Comparison of ENCODE assay signal across 8 cellular contexts in the genomic region with DNA sequence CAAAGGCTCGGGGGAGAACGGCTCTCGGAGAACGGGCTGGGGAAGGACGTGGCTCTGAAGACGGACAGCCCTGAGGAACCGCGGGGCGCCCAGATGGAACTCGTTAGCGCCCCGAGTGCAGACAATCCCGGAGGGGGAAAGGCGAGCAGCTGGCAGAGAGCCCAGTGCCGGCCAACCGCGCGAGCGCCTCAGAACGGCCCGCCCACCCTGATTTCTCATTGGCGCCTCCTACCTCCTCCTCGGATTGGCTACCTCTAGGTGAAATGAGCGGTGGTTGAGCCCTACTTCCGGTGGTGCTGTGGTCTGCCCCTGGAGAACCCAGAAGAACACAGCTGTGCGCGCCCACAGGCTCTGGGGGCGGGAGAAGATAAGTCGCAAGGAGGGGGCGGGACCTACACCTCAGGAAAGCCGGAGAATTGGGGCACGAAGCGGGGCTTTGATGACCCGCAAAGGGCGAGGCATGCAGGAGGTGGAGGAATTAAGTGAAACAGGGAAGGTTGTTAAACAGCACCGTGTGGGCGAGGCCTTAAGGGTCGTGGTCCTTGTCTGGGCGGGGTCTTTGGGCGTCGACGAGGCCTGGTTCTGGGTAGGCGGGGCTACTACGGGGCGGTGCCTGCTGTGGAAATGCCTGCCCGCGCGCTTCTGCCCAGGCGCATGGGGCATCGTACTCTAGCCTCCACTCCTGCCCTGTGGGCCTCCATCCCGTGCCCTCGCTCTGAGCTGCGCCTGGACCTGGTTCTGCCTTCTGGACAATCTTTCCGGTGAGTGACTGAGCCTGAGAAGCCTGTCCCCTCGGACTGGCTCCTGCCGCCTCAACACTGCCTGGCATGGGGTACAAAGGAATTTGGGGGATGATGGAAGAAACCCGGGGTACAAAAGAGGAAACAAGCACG. TPM values are rescaled to one million over a fixed set of nuclear protein-coding genes. Genes with fewer than 3 reads are reported as not detected.
DNase-seq lines count a peak whose midpoint lies in the region; ATAC-seq, FAIRE-seq and TF ChIP-seq lines count a peak whose summit lies in the region.

A gene (plus strand): TSS at position 290 of the 893 bp plus-strand sequence. CDS start 335 bp downstream, at position 625.

- H3K23me2 ChIP-seq in H1 (ENCODE audit: low read depth, low read length): peaks cover 6% of the 10 kb centered on the region

- H3K79me1 ChIP-seq in H1 (ENCODE audit: low read depth, low read length): peaks cover 7% of the 10 kb centered on the region
- peaks cover 31% of the 10 kb centered on the region for H3K79me1 ChIP-seq in mesenchymal stem cell (replicated peaks; ENCODE audit: low read length, poor library complexity, severe bottlenecking)

- H2AFZ ChIP-seq in H1 (ENCODE audit: low read length) (peak within 1 kb of the TSS; percentile 96), mesenchymal stem cell (ENCODE audit: low read depth, low read length) (peak within 1 kb of the TSS; percentile 62)

- H3K4me2 ChIP-seq in H1 (ENCODE audit: insufficient read depth in 1 of 2, low read depth in 2 of 2, low read length in 2 of 2) (peak within 1 kb of the TSS; percentile 71 to 93), mesenchymal stem cell (ENCODE audit: low read length, poor library complexity, severe bottlenecking) (peak within 1 kb of the TSS; percentile 86)

- H3K27me3 ChIP-seq in H1 (replicated peaks in 1 of 4; ENCODE audit: control insufficient read depth in 3 of 4, extremely low read depth in 1 of 4, insufficient read depth in 3 of 4, low read length in 3 of 4) (no peaks in the 10 kb centered on the region), mesenchymal stem cell (ENCODE audit: control insufficient read depth in 1 of 2, insufficient read depth in 1 of 2, low read length in 2 of 2) (no peaks in the 10 kb centered on the region)

- ATAC-seq in GM21360 (IDR thresholded peaks at IDR 0.05; ENCODE audit: unreplicated experiment): peak; percentile 85

- DNase-seq in COLO668 (lab: John Stamatoyannopoulos, UW; ENCODE audit: unreplicated experiment): peak; percentile 91
- peak; percentile 98 for DNase-seq in HT1080 (ENCODE audit: low read depth)
- peak; percentile 99 for DNase-seq in NOMO-1 treated with DMSO at 0.1 percent for 48 hours (lab: John Stamatoyannopoulos, UW; ENCODE audit: unreplicated experiment)
- DNase-seq in activated CD8-positive, alpha-beta memory T cell treated with anti-CD3 and anti-CD28 coated beads for 4 hours (ENCODE audit: low read depth in 2 of 2): peak; percentile 92 to 96
- DNase-seq in H1 (ENCODE audit: low read depth in 1 of 2, low spot score in 2 of 2): peak; percentile 91 to 93
- DNase-seq in mesenchymal stem cell: peak; percentile 99
- DNase-seq in stimulated activated CD8-positive, alpha-beta memory T cell treated with anti-CD3 and anti-CD28 coated beads, Interleukin-12 subunit alpha, Interleukin-12 subunit beta, amount 100 ng/mL, for 4 hours (ENCODE audit: low read depth): peak; percentile 92

- H3K23ac ChIP-seq in H1 (ENCODE audit: insufficient read length): no peak within 1 kb of the TSS
- peak within 1 kb of the TSS in 1 of 2 experiments; percentile 77 for H3K23ac ChIP-seq in mesenchymal stem cell (ENCODE audit: low read length in 2 of 2)

- H3K56ac ChIP-seq in H1 (replicated peaks; ENCODE audit: insufficient read length, low read depth, low read length): peak within 1 kb of the TSS; percentile 91

- H3K4me1 ChIP-seq in H1 (replicated peaks in 1 of 4; ENCODE audit: control insufficient read depth in 3 of 4, insufficient read depth in 4 of 4, low read length in 3 of 4): peaks cover 0 to 9% (median 6%) of the 10 kb centered on the region in 4 experiments; a peak in 4 of 7 replicates
- H3K4me1 ChIP-seq in mesenchymal stem cell (ENCODE audit: control insufficient read depth, insufficient read depth, low read depth, low read length): peaks cover 29% of the 10 kb centered on the region

- H2BK15ac ChIP-seq in H1 (ENCODE audit: low read length) (no peak within 1 kb of the TSS), mesenchymal stem cell (ENCODE audit: low read depth, poor library complexity, severe bottlenecking) (peak within 1 kb of the TSS; percentile 88)

- H4K5ac ChIP-seq in H1 (ENCODE audit: insufficient read length, low read depth, low read length): peak within 1 kb of the TSS; percentile 86

- H4K91ac ChIP-seq in H1 (replicated peaks; ENCODE audit: insufficient read length, low read length) (no peak within 1 kb of the TSS), mesenchymal stem cell (ENCODE audit: low read length) (peak within 1 kb of the TSS; percentile 97)

- H3K27ac ChIP-seq in H1 (ENCODE audit: low read depth, low read length): peak within 1 kb of the TSS; percentile 88
- peak within 1 kb of the TSS; percentile 97 for H3K27ac ChIP-seq in mesenchymal stem cell (ENCODE audit: low read length, poor library complexity, severe bottlenecking)

- H3K36me3 ChIP-seq in H1 (ENCODE audit: control insufficient read depth in 2 of 4, insufficient read depth in 4 of 4, low read length in 3 of 4) (peaks cover 14 to 60% (median 48%) of the 10 kb centered on the region in 4 experiments; a peak in 7 of 8 replicates), mesenchymal stem cell (ENCODE audit: control insufficient read depth in 1 of 2, insufficient read depth in 2 of 2, low read depth in 1 of 2, low read length in 2 of 2) (peaks cover 51 to 68% of the 10 kb centered on the region in 2 experiments)

- H4K8ac ChIP-seq in H1 (ENCODE audit: extremely low read depth, insufficient read depth, low read length): peak within 1 kb of the TSS; percentile 91; the same call in 1 of the 2 replicates
- H4K8ac ChIP-seq in mesenchymal stem cell (ENCODE audit: low read length): peak within 1 kb of the TSS; percentile 95

- H2BK5ac ChIP-seq in H1 (ENCODE audit: low read depth, low read length): peak within 1 kb of the TSS; percentile 74; the same call in 1 of the 2 replicates
- H2BK5ac ChIP-seq in mesenchymal stem cell (ENCODE audit: low read depth, low read length, poor library complexity, severe bottlenecking): peak within 1 kb of the TSS; percentile 68

- H2AK5ac ChIP-seq in H1 (ENCODE audit: low read depth, low read length) (no peak within 1 kb of the TSS), mesenchymal stem cell (ENCODE audit: low read length, severe bottlenecking) (peak within 1 kb of the TSS; percentile 49)

- H3K4ac ChIP-seq in H1 (replicated peaks; ENCODE audit: insufficient read length, low read depth, low read length) (peak within 1 kb of the TSS; percentile 73), mesenchymal stem cell (ENCODE audit: low read depth in 1 of 2, low read length in 2 of 2) (peak within 1 kb of the TSS; percentile 82 to 88)

- POLR2A ChIA-PET in H1 (lab: Charles Lee; ENCODE audit: partially characterized antibody): interaction anchor here (0.5 to 6.8 kb wide), 20 partner anchors 8 to 242 kb away, joined by 3 to 60 read pairs (median 9); a partner anchor contains a TSS

- H2BK120ac ChIP-seq in H1 (replicated peaks; ENCODE audit: low read depth, low read length) (no peak within 1 kb of the TSS), mesenchymal stem cell (ENCODE audit: low read depth, low read length) (peak within 1 kb of the TSS; percentile 76)

- H4K20me1 ChIP-seq in H1 (replicated peaks in 1 of 2; ENCODE audit: control insufficient read depth in 1 of 2, insufficient read depth in 2 of 2, low read length in 2 of 2): peaks cover 0 to 2% of the 10 kb centered on the region in 2 experiments

- no peak for FAIRE-seq in H1 (lab: Jason Lieb, UNC)

- H2BK12ac ChIP-seq in H1 (ENCODE audit: low read depth, low read length) (no peak within 1 kb of the TSS), mesenchymal stem cell (ENCODE audit: low read length in 2 of 2) (peak within 1 kb of the TSS; percentile 64 to 78)

- peak in 1 of 2 experiments; percentile 82; a peak in 2 of 3 replicates for TF ChIP-seq POLR2A in H1 (IDR thresholded peaks at IDR 0.05; ENCODE audit: control extremely low read depth in 1 of 2, low read depth in 2 of 2, low read length in 2 of 2)

- H3K4me3 ChIP-seq in H1 (ENCODE audit: extremely low read depth in 1 of 4, insufficient read depth in 2 of 4, low read depth in 3 of 4, low read length in 4 of 4): peak within 1 kb of the TSS; percentile 73 to 92 (median 88)
- peak within 1 kb of the TSS; percentile 81 to 100 for H3K4me3 ChIP-seq in mesenchymal stem cell (ENCODE audit: insufficient read depth in 1 of 2, low read depth in 1 of 2, low read length in 2 of 2)

- H3K18ac ChIP-seq in H1 (ENCODE audit: extremely low read depth, low read length) (peak within 1 kb of the TSS; percentile 93), mesenchymal stem cell (ENCODE audit: low read depth in 1 of 2, low read length in 2 of 2) (peak within 1 kb of the TSS; percentile 90 to 93)

- no peak within 1 kb of the TSS for H3K14ac ChIP-seq in H1 (ENCODE audit: insufficient read length)
- peak within 1 kb of the TSS in 1 of 2 experiments; percentile 93 for H3K14ac ChIP-seq in mesenchymal stem cell (ENCODE audit: low read length in 2 of 2)

- H2BK20ac ChIP-seq in H1 (ENCODE audit: low read length): no peak within 1 kb of the TSS

- 2% methylated on average over 44 of the region's 58 CpGs; no CpG with 5 or more reads in 1 of the 2 experiments for WGBS in H1 (ENCODE audit: extremely low coverage in 1 of 2, insufficient coverage in 1 of 2, insufficient read length in 1 of 2, insufficient replicate concordance in 2 of 2, low coverage in 1 of 2, low lambda C conversion rate in 2 of 2, missing lambda C conversion rate in 1 of 2), 2 experiments
- WGBS in mesenchymal stem cell: under 1% methylated on average over 56 of the region's 58 CpGs

- CTCF ChIA-PET in H1 (lab: Charles Lee; ENCODE audit: partially characterized antibody): interaction anchor here (0.6 to 1.5 kb wide), 10 partner anchors 11 to 246 kb away, joined by 3 to 6 read pairs (median 3); a partner anchor contains a TSS

- H3K79me2 ChIP-seq in H1 (ENCODE audit: control insufficient read depth in 1 of 2, insufficient read depth in 2 of 2, low read length in 2 of 2): peaks cover 0 to 11% of the 10 kb centered on the region in 2 experiments; a peak in 2 of 4 replicates

- peak in 1 of 3 experiments; percentile 1; a peak in 1 of 4 replicates for TF ChIP-seq CTCF in H1 (IDR thresholded peaks at IDR 0.05; ENCODE audit: control extremely low read depth in 1 of 3, insufficient read depth in 1 of 3, low read depth in 1 of 3, low read length in 3 of 3)

- 0 out of 4 replicates have a peak, but pooled peaks of 1 of the 2 experiments have one; percentile 3 for TF ChIP-seq RAD21 in H1 (IDR thresholded peaks at IDR 0.05 in 1 of 2, conservative IDR thresholded peaks at IDR 0.05 in 1 of 2; ENCODE audit: low read depth in 2 of 2, low read length in 2 of 2)

- H3K9ac ChIP-seq in H1 (replicated peaks in 1 of 4; ENCODE audit: extremely low read depth in 1 of 4, low read depth in 3 of 4, low read length in 3 of 4): peak within 1 kb of the TSS; percentile 53 to 82 (median 76)
- H3K9ac ChIP-seq in mesenchymal stem cell (ENCODE audit: low read length): peak within 1 kb of the TSS; percentile 93

- TF ChIP-seq EP300 in H1 (IDR thresholded peaks at IDR 0.05; ENCODE audit: borderline replicate concordance in 1 of 2, low read depth in 2 of 2, low read length in 2 of 2): no peak

- H3K9me3 ChIP-seq in H1 (ENCODE audit: insufficient read depth in 2 of 2, low read depth in 1 of 2, low read length in 1 of 2) (no peaks in the 10 kb centered on the region), mesenchymal stem cell (ENCODE audit: control insufficient read depth, low read length) (no peaks in the 10 kb centered on the region)

RNA-seq across cellular contexts. Expression of the gene that starts here (rescaled TPM):
- 27.8 and 30.9 TPM in 2 replicates for total RNA-seq in HT1080 (2014; rRNA removed; shearing (Covaris generic))
- 19.8 and 21.1 TPM in 2 replicates for polyA plus RNA-seq in HT1080 (2015; cell fraction: cytosol; rRNA removed)
- 17.1 and 25.1 TPM in 2 replicates for polyA plus RNA-seq in HT1080 (2015; cell fraction: nucleus; rRNA removed)
- total RNA-seq in H1 (2021; fragmentation: NEBNext Ultra II Directional; extraction: Animal tissue kit (Norgen Biotek cat#: 25700)): 29.6 and 31.2 TPM in 2 replicates
- polyA plus RNA-seq in H1 (2011; rRNA removed): 46.8 and 58.1 TPM in 2 replicates
- 43.7 TPM for polyA plus RNA-seq in H1 (2011; cell fraction: cytosol; rRNA removed)
- polyA plus RNA-seq in H1 (2011; cell fraction: nucleus; rRNA removed): 68.1 TPM
- polyA plus RNA-seq in H1 (2012, experiment 1 of 2): 27.5 to 32.7 TPM (median 30.0 TPM) in 4 replicates
- polyA plus RNA-seq in H1 (2012, experiment 2 of 2): 32.6 TPM
- 35.1 TPM for polyA plus RNA-seq in H1 (2013, experiment 1 of 2)
- 33.4 TPM for polyA plus RNA-seq in H1 (2013, experiment 2 of 2)
- 75.8 and 82.3 TPM in 2 replicates for polyA minus RNA-seq in H1 (2011; rRNA and poly(A)+ RNA removed)
- polyA minus RNA-seq in H1 (2011; cell fraction: cytosol; rRNA and poly(A)+ RNA removed): 31.4 TPM
- 70.6 TPM for polyA minus RNA-seq in H1 (2011; cell fraction: nucleus; rRNA and poly(A)+ RNA removed)
- polyA plus RNA-seq in mesenchymal stem cell (2013, experiment 1 of 2): 26.5 TPM
- 25.0 TPM for polyA plus RNA-seq in mesenchymal stem cell (2013, experiment 2 of 2)

Comparison
In these comparisons a context has a peak if more than half of its experiments do, and no peak if none do; other contexts are left out.
1. Peak in every context shown above with its lines: DNase-seq, ATAC-seq, H3K4me3 ChIP-seq and H3K27ac ChIP-seq.